In genomic region chr1:4652631-4653327, GRCh38 we compare ENCODE assay signal across 9 cellular contexts. TPM values are rescaled to one million over a fixed set of nuclear protein-coding genes. Genes with fewer than 3 reads are reported as not detected.
DNase-seq lines count a peak whose midpoint lies in the region; ATAC-seq, FAIRE-seq and TF ChIP-seq lines count a peak whose summit lies in the region.
"Had no signal": no experiment of that assay in that cellular context is flagged by ENCODE, and none has a peak within 500 bp of the region (broad histone marks: within the 10 kb centered on the region; RNA-seq: fewer than 3 reads in every experiment).

No MANE protein-coding gene starts in this region.

- no peak overlapping the region for H3K4me3 Mint-ChIP-seq in T-helper 2 cell treated with Interferon-gamma antibody and Interleukin-4, amounts not matched to agents 5 μg/mL and 100 μg/mL, for 36 hours
- H3K4me3 Mint-ChIP-seq in astrocyte (ENCODE audit: unreplicated experiment) = no peak overlapping the region
- H3K4me3 Mint-ChIP-seq in immature natural killer cell = no peak overlapping the region

- H3K9me3 ChIP-seq in astrocyte (ENCODE audit: insufficient read depth, low read depth, low read length) = no peaks in the 10 kb centered on the region

- H3K27ac ChIP-seq in astrocyte (ENCODE audit: low read depth, low read length) = no peak overlapping the region

- no peak for FAIRE-seq in astrocyte (lab: Jason Lieb, UNC)

- no peaks in the 10 kb centered on the region for H3K9me3 Mint-ChIP-seq in T-helper 2 cell treated with Interferon-gamma antibody and Interleukin-4, amounts not matched to agents 5 μg/mL and 100 μg/mL, for 36 hours
- no peaks in the 10 kb centered on the region for H3K9me3 Mint-ChIP-seq in astrocyte (ENCODE audit: unreplicated experiment)
- H3K9me3 Mint-ChIP-seq in immature natural killer cell = peaks cover 0 to 2% (median 0%) of the 10 kb centered on the region in 6 donors

- H3K4me3 ChIP-seq in astrocyte (ENCODE audit: insufficient read depth, low read depth, low read length) = no peak overlapping the region

- H3K27me3 Mint-ChIP-seq in T-helper 2 cell treated with Interferon-gamma antibody and Interleukin-4, amounts not matched to agents 5 μg/mL and 100 μg/mL, for 36 hours (ENCODE audit: low read depth) = peaks cover 35% of the 10 kb centered on the region
- H3K27me3 Mint-ChIP-seq in astrocyte (ENCODE audit: low read depth, unreplicated experiment) (peaks cover 23% of the 10 kb centered on the region), immature natural killer cell (ENCODE audit: low read depth in 3 of 3) (peaks cover 6 to 12% (median 9%) of the 10 kb centered on the region in 3 donors)

- H3K27me3 ChIP-seq in astrocyte (ENCODE audit: insufficient read depth, low read length) = peaks cover 10% of the 10 kb centered on the region

- no peak overlapping the region for H3K27ac Mint-ChIP-seq in T-helper 2 cell treated with Interferon-gamma antibody and Interleukin-4, amounts not matched to agents 5 μg/mL and 100 μg/mL, for 36 hours
- H3K27ac Mint-ChIP-seq in astrocyte (ENCODE audit: unreplicated experiment) (no peak overlapping the region), immature natural killer cell (no peak overlapping the region)

- ATAC-seq in HG03432 (IDR thresholded peaks at IDR 0.05; ENCODE audit: unreplicated experiment) (peak; percentile 50), GM18517 (IDR thresholded peaks at IDR 0.05; ENCODE audit: unreplicated experiment) (no peak)

- peak overlapping the region; percentile 19 for H3K4me2 ChIP-seq in astrocyte (ENCODE audit: low read length)

- H4K20me1 ChIP-seq in astrocyte (ENCODE audit: insufficient read depth, low read length) = no peaks in the 10 kb centered on the region

- H3K4me1 Mint-ChIP-seq in T-helper 2 cell treated with Interferon-gamma antibody and Interleukin-4, amounts not matched to agents 5 μg/mL and 100 μg/mL, for 36 hours (ENCODE audit: low read depth) = no peaks in the 10 kb centered on the region
- H3K4me1 Mint-ChIP-seq in astrocyte (ENCODE audit: low read depth, unreplicated experiment) = no peaks in the 10 kb centered on the region
- H3K4me1 Mint-ChIP-seq in immature natural killer cell = peaks cover 0 to 7% of the 10 kb centered on the region in 2 donors

- no peaks in the 10 kb centered on the region for H3K4me1 ChIP-seq in astrocyte (ENCODE audit: insufficient read depth, low read length)

- no peak overlapping the region for H3K9ac ChIP-seq in astrocyte (ENCODE audit: low read length)

- H3K36me3 ChIP-seq in astrocyte (ENCODE audit: insufficient read depth, low read length) = no peaks in the 10 kb centered on the region

- no peaks in the 10 kb centered on the region for H3K79me2 ChIP-seq in astrocyte (ENCODE audit: insufficient read depth, low read length)

- peak; percentile 44 for TF ChIP-seq CTCF in astrocyte (IDR thresholded peaks at IDR 0.05; ENCODE audit: insufficient read depth, low read depth, low read length)

- peak; percentile 55 for DNase-seq in Daoy (ENCODE audit: low read depth)
- peak; percentile 44 for DNase-seq in T-helper 2 cell treated with Interferon-gamma antibody and Interleukin-4, amounts not matched to agents 5 μg/mL and 100 μg/mL, for 36 hours (ENCODE audit: low spot score)
- no peak for DNase-seq in astrocyte (ENCODE audit: low read depth)
- peak; percentile 14 to 39 (median 18) for DNase-seq in immature natural killer cell
- DNase-seq in stimulated activated CD4-positive, alpha-beta T cell treated with anti-CD3 and anti-CD28 coated beads, Interleukin-1b, Interleukin-23, amount 100 ng/mL, for 24 hours (ENCODE audit: low read depth in 4 of 4, low spot score in 1 of 4) = peak; percentile 16 to 51 (median 45)
- DNase-seq in cerebellar nuclear complex (lab: John Stamatoyannopoulos, UW) = no peak

- H3K36me3 Mint-ChIP-seq in T-helper 2 cell treated with Interferon-gamma antibody and Interleukin-4, amounts not matched to agents 5 μg/mL and 100 μg/mL, for 36 hours (ENCODE audit: low read depth) = no peaks in the 10 kb centered on the region
- H3K36me3 Mint-ChIP-seq in astrocyte (ENCODE audit: low read depth, unreplicated experiment) (no peaks in the 10 kb centered on the region), immature natural killer cell (no peaks in the 10 kb centered on the region)

- H2AFZ ChIP-seq in astrocyte (ENCODE audit: low read depth, low read length) = no peak overlapping the region

RNA-seq across cellular contexts. Expression of gene AJAP1, which starts 1.6 kb away (rescaled TPM):
- total RNA-seq in Daoy (2014; rRNA removed; shearing (Covaris generic)) = 7.0 TPM in 1 of 2 replicates, not detected in the other
- total RNA-seq in astrocyte = 0.29 and 0.34 TPM in 2 replicates
- not detected for polyA plus RNA-seq in immature natural killer cell
- total RNA-seq: T-helper 1 cell treated with Interleukin-12 subunit alpha and Interleukin-12 subunit beta and Interleukin-4 antibody, amounts not matched to agents 30 ng/mL and 1 ng/mL, for 36 hours had no signal

Comparison
In these comparisons a context has a peak if more than half of its experiments do, and no peak if none do; other contexts are left out.
1. DNase-seq: peak in Daoy (single experiment), T-helper 2 cell treated with Interferon-gamma antibody and Interleukin-4, amounts not matched to agents 5 μg/mL and 100 μg/mL, for 36 hours (single experiment), immature natural killer cell (3 of 3) and stimulated activated CD4-positive, alpha-beta T cell treated with anti-CD3 and anti-CD28 coated beads, Interleukin-1b, Interleukin-23, amount 100 ng/mL, for 24 hours (4 of 4); none in astrocyte (single experiment) and cerebellar nuclear complex (0 of 2).